In the genomic region with DNA sequence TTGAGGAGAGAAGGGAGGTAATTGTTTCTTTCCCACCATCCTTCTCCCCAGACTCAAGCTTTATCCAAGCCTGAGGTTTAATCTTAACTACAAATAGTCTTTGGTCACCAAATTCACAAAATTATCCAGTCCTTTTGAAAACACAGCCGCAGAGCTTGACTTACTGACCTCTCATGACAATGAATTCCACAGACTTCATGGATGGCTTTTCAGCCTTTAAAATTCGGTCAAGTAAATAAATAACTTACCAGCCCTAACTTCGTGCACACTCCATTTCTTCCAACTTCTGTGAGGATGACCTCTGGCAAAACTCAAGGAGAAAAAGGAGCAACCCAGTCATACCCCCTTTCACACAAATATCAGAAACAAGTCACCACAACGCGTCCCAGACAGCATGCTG, we compare ENCODE assay signal across 28 cellular contexts.
"Had no signal": no experiment of that assay in that cellular context is flagged by ENCODE, and none has a peak within 500 bp of the region (broad histone marks: within the 10 kb centered on the region; RNA-seq: fewer than 3 reads in every experiment).

No MANE protein-coding gene starts in this region.

- DNase-seq: central memory CD4-positive, alpha-beta T cell; colonic mucosa; effector memory CD4-positive, alpha-beta T cell; erythroblast; esophagus squamous epithelium; foreskin melanocyte; glutamatergic neuron; heart right ventricle; hypothalamus; immature natural killer cell; islet precursor cell; left lung; naive thymus-derived CD8-positive, alpha-beta T cell; occipital lobe; pancreas; stimulated activated CD4-positive, alpha-beta T cell treated with anti-CD3 and anti-CD28 coated beads, Interleukin-12 subunit alpha, Interleukin-12 subunit beta, amount 100 ng/mL, for 4 hours; stimulated activated CD4-positive, alpha-beta T cell treated with anti-CD3 and anti-CD28 coated beads, Interleukin-1b, Interleukin-23, amount 100 ng/mL, for 48 hours; stimulated activated CD4-positive, alpha-beta T cell treated with anti-CD3 and anti-CD28 coated beads, Interleukin-4, amount 100 ng/mL, for 1 hour; stimulated activated CD8-positive, alpha-beta memory T cell treated with anti-CD3 and anti-CD28 coated beads, Interleukin-4, amount 100 ng/mL, for 48 hours; stimulated activated naive CD4-positive, alpha-beta T cell; stimulated activated naive CD8-positive, alpha-beta T cell treated with anti-CD3 and anti-CD28 coated beads, Interleukin-15, amount 100 ng/mL, for 72 hours; transverse colon had no signal

- H3K9me3 Mint-ChIP-seq: dendritic cell treated with granulocyte-macrophage colony-stimulating factor and Interleukin-4, amounts not matched to agents 40 ng/mL and 50 ng/mL, for 4 days; naive thymus-derived CD8-positive, alpha-beta T cell; stimulated activated naive CD8-positive, alpha-beta T cell treated with anti-CD3 and anti-CD28 coated beads, Interleukin-15, amount 100 ng/mL, for 72 hours had no signal

- ATAC-seq: heart right ventricle; left lung; naive thymus-derived CD8-positive, alpha-beta T cell; pancreas; sciatic nerve; stimulated activated naive CD8-positive, alpha-beta T cell treated with anti-CD3 and anti-CD28 coated beads, Interleukin-15, amount 100 ng/mL, for 72 hours had no signal

- H3K27ac ChIP-seq: colonic mucosa, esophagus squamous epithelium, heart right ventricle, left lung, pancreas, right atrium auricular region, suprapubic skin, transverse colon, vagina had no signal

- H3K27me3 Mint-ChIP-seq: dendritic cell treated with granulocyte-macrophage colony-stimulating factor and Interleukin-4, amounts not matched to agents 40 ng/mL and 50 ng/mL, for 4 days had no signal

- H3K36me3 Mint-ChIP-seq: immature natural killer cell; naive thymus-derived CD8-positive, alpha-beta T cell had no signal

- H3K4me3 Mint-ChIP-seq: dendritic cell treated with granulocyte-macrophage colony-stimulating factor and Interleukin-4, amounts not matched to agents 40 ng/mL and 50 ng/mL, for 4 days; immature natural killer cell; naive thymus-derived CD8-positive, alpha-beta T cell; stimulated activated naive CD8-positive, alpha-beta T cell treated with anti-CD3 and anti-CD28 coated beads, Interleukin-15, amount 100 ng/mL, for 72 hours had no signal

- H3K4me1 ChIP-seq: colonic mucosa, esophagus squamous epithelium, heart right ventricle, left lung, pancreas, right atrium auricular region, suprapubic skin, transverse colon, vagina had no signal

- H3K4me3 ChIP-seq: colonic mucosa, esophagus squamous epithelium, heart right ventricle, left lung, pancreas, right atrium auricular region, smooth muscle cell, suprapubic skin, transverse colon, vagina had no signal

- H3K4me2 ChIP-seq: smooth muscle cell had no signal

- H3K27me3 ChIP-seq: colonic mucosa, esophagus squamous epithelium, heart right ventricle, left lung, pancreas, right atrium auricular region, suprapubic skin, transverse colon, vagina had no signal

- H3K36me3 ChIP-seq: colonic mucosa, esophagus squamous epithelium, heart right ventricle, left lung, pancreas, right atrium auricular region, suprapubic skin, transverse colon, vagina had no signal

- H3K4me1 Mint-ChIP-seq: immature natural killer cell; naive thymus-derived CD8-positive, alpha-beta T cell; stimulated activated naive CD8-positive, alpha-beta T cell treated with anti-CD3 and anti-CD28 coated beads, Interleukin-15, amount 100 ng/mL, for 72 hours had no signal

- H3K27ac Mint-ChIP-seq: dendritic cell treated with granulocyte-macrophage colony-stimulating factor and Interleukin-4, amounts not matched to agents 40 ng/mL and 50 ng/mL, for 4 days; immature natural killer cell; naive thymus-derived CD8-positive, alpha-beta T cell; stimulated activated naive CD8-positive, alpha-beta T cell treated with anti-CD3 and anti-CD28 coated beads, Interleukin-15, amount 100 ng/mL, for 72 hours had no signal

- H3K9me3 ChIP-seq: colonic mucosa, esophagus squamous epithelium, heart right ventricle, left lung, pancreas, right atrium auricular region, suprapubic skin, transverse colon, vagina had no signal
